Comparison of ENCODE assay signal across 8 cellular contexts in the genomic region with DNA sequence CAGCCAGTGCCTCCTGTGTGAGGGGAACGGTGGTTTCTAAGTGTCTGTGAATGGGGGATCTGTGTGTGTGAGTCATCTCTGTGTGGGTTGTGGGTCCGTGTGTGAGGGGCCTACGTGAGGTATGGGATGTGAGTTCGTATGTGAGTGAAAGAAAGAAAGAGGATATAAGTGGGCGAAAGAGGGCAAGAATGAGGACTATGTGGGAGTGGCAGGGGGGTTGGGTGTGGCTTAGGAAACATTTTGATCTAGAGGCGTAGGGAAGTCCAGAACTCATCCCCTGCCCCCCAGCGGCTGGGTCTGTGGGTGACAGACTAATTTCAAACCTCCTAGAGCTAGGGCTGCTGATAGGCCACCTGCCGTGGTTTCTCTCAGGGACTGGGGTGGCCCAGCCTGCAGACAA. TPM values are rescaled to one million over a fixed set of nuclear protein-coding genes. Genes with fewer than 3 reads are reported as not detected.
DNase-seq lines count a peak whose midpoint lies in the region; ATAC-seq, FAIRE-seq and TF ChIP-seq lines count a peak whose summit lies in the region.

No MANE protein-coding gene starts in this region.

- TF ChIP-seq POLR2A in stomach (IDR thresholded peaks at IDR 0.05), result no peak

- H3K27me3 Mint-ChIP-seq in activated T-helper 2 cell treated with anti-CD3 and anti-CD28 coated beads, Interferon-gamma antibody, Interleukin-2, Interleukin-4, amounts not matched to agents 10 μg/mL and 5 μg/mL and 100 μg/mL, durations not matched to agents 14 hours and 24 hours and 36 hours (ENCODE audit: low read depth), result no peaks in the 10 kb centered on the region
- H3K27me3 Mint-ChIP-seq in neural progenitor cell (ENCODE audit: insufficient read depth, low read depth), result no peaks in the 10 kb centered on the region

- no peaks in the 10 kb centered on the region for H3K9me3 Mint-ChIP-seq in activated T-helper 2 cell treated with anti-CD3 and anti-CD28 coated beads, Interferon-gamma antibody, Interleukin-2, Interleukin-4, amounts not matched to agents 10 μg/mL and 5 μg/mL and 100 μg/mL, durations not matched to agents 14 hours and 24 hours and 36 hours
- no peaks in the 10 kb centered on the region for H3K9me3 Mint-ChIP-seq in stimulated activated effector memory CD8-positive, alpha-beta T cell treated with anti-CD3 and anti-CD28 coated beads, Interleukin-12 subunit alpha, Interleukin-12 subunit beta, amount 100 ng/mL, for 72 hours
- H3K9me3 Mint-ChIP-seq in neural progenitor cell, result no peaks in the 10 kb centered on the region

- DNase-seq in activated naive CD4-positive, alpha-beta T cell treated with Interleukin-2 at 50 U/mL for 16 hours, result peak; percentile 69
- DNase-seq in activated naive CD4-positive, alpha-beta T cell (lab: John Stamatoyannopoulos, UW), result no peak
- DNase-seq in HTR-8/SVneo (ENCODE audit: insufficient read length, low spot score), result no peak
- DNase-seq in activated T-helper 2 cell treated with anti-CD3 and anti-CD28 coated beads, Interferon-gamma antibody, Interleukin-2, Interleukin-4, amounts not matched to agents 10 μg/mL and 5 μg/mL and 100 μg/mL, durations not matched to agents 14 hours and 24 hours and 36 hours (ENCODE audit: low spot score), result peak; percentile 39
- DNase-seq in stimulated activated effector memory CD8-positive, alpha-beta T cell treated with anti-CD3 and anti-CD28 coated beads, Interleukin-12 subunit alpha, Interleukin-12 subunit beta, amount 100 ng/mL, for 72 hours (ENCODE audit: low spot score in 2 of 2), result peak; percentile 55 to 88
- no peak for DNase-seq in neural progenitor cell (ENCODE audit: low spot score)
- no peak for DNase-seq in SKM-1 (lab: John Stamatoyannopoulos, UW; ENCODE audit: unreplicated experiment)
- no peak for DNase-seq in stomach

- H4K20me1 ChIP-seq in neural progenitor cell (ENCODE audit: low read depth), result no peaks in the 10 kb centered on the region

- peak overlapping the region; percentile 63 for H3K27ac Mint-ChIP-seq in activated T-helper 2 cell treated with anti-CD3 and anti-CD28 coated beads, Interferon-gamma antibody, Interleukin-2, Interleukin-4, amounts not matched to agents 10 μg/mL and 5 μg/mL and 100 μg/mL, durations not matched to agents 14 hours and 24 hours and 36 hours
- H3K27ac Mint-ChIP-seq in stimulated activated effector memory CD8-positive, alpha-beta T cell treated with anti-CD3 and anti-CD28 coated beads, Interleukin-12 subunit alpha, Interleukin-12 subunit beta, amount 100 ng/mL, for 72 hours, result peak overlapping the region; percentile 6
- no peak overlapping the region for H3K27ac Mint-ChIP-seq in neural progenitor cell

- H3K9me3 ChIP-seq in neural progenitor cell (ENCODE audit: low read depth) (no peaks in the 10 kb centered on the region), stomach (no peaks in the 10 kb centered on the region)

- no peak overlapping the region for H3K9ac ChIP-seq in neural progenitor cell

- H3K27me3 ChIP-seq in neural progenitor cell (no peaks in the 10 kb centered on the region), stomach (no peaks in the 10 kb centered on the region)

- intact Hi-C loops in activated T-helper 2 cell treated with anti-CD3 and anti-CD28 coated beads, Interferon-gamma antibody, Interleukin-2, Interleukin-4, amounts not matched to agents 10 μg/mL and 5 μg/mL and 100 μg/mL, durations not matched to agents 14 hours and 24 hours and 36 hours (cut with micrococcal nuclease), result loop anchor here (1.0 to 10.0 kb wide), 5 partner anchors 22 to 125 kb away; a partner anchor contains a TSS
- intact Hi-C loops in stomach (cut with DNase I; ENCODE audit: low total_unique reads), result no loop called here

- TF ChIP-seq CTCF in neural progenitor cell (IDR thresholded peaks at IDR 0.05), result no peak
- TF ChIP-seq CTCF in stomach (IDR thresholded peaks at IDR 0.05), result no peak

- H3K4me1 ChIP-seq in neural progenitor cell (no peaks in the 10 kb centered on the region), stomach (peaks cover 0 to under 1% (median 0%) of the 10 kb centered on the region in 4 donors)

- peaks cover 28% of the 10 kb centered on the region for H3K4me1 Mint-ChIP-seq in activated T-helper 2 cell treated with anti-CD3 and anti-CD28 coated beads, Interferon-gamma antibody, Interleukin-2, Interleukin-4, amounts not matched to agents 10 μg/mL and 5 μg/mL and 100 μg/mL, durations not matched to agents 14 hours and 24 hours and 36 hours (ENCODE audit: low read depth)
- H3K4me1 Mint-ChIP-seq in stimulated activated effector memory CD8-positive, alpha-beta T cell treated with anti-CD3 and anti-CD28 coated beads, Interleukin-12 subunit alpha, Interleukin-12 subunit beta, amount 100 ng/mL, for 72 hours, result peaks cover 39% of the 10 kb centered on the region
- no peaks in the 10 kb centered on the region for H3K4me1 Mint-ChIP-seq in neural progenitor cell

- TF ChIP-seq EP300 in stomach (IDR thresholded peaks at IDR 0.05), result no peak

- H2AFZ ChIP-seq in neural progenitor cell (replicated peaks), result no peak overlapping the region

- peak; percentile 95 for ATAC-seq in stimulated activated effector memory CD8-positive, alpha-beta T cell treated with anti-CD3 and anti-CD28 coated beads, Interleukin-12 subunit alpha, Interleukin-12 subunit beta, amount 100 ng/mL, for 72 hours

- no peaks in the 10 kb centered on the region for H3F3A ChIP-seq in neural progenitor cell (ENCODE audit: low read depth)

- no peak overlapping the region for H3K4me3 ChIP-seq in neural progenitor cell
- H3K4me3 ChIP-seq in stomach, result no peak overlapping the region

- H3K36me3 Mint-ChIP-seq in activated T-helper 2 cell treated with anti-CD3 and anti-CD28 coated beads, Interferon-gamma antibody, Interleukin-2, Interleukin-4, amounts not matched to agents 10 μg/mL and 5 μg/mL and 100 μg/mL, durations not matched to agents 14 hours and 24 hours and 36 hours (ENCODE audit: low read depth), result peaks cover 55% of the 10 kb centered on the region
- peaks cover 76% of the 10 kb centered on the region for H3K36me3 Mint-ChIP-seq in stimulated activated effector memory CD8-positive, alpha-beta T cell treated with anti-CD3 and anti-CD28 coated beads, Interleukin-12 subunit alpha, Interleukin-12 subunit beta, amount 100 ng/mL, for 72 hours
- peaks cover 21% of the 10 kb centered on the region for H3K36me3 Mint-ChIP-seq in neural progenitor cell

- H3K27ac ChIP-seq in neural progenitor cell, result no peak overlapping the region
- no peak overlapping the region for H3K27ac ChIP-seq in stomach

- H3K36me3 ChIP-seq in neural progenitor cell (no peaks in the 10 kb centered on the region), stomach (peaks cover 7 to 94% (median 89%) of the 10 kb centered on the region in 4 donors)

- H3K4me3 Mint-ChIP-seq in activated T-helper 2 cell treated with anti-CD3 and anti-CD28 coated beads, Interferon-gamma antibody, Interleukin-2, Interleukin-4, amounts not matched to agents 10 μg/mL and 5 μg/mL and 100 μg/mL, durations not matched to agents 14 hours and 24 hours and 36 hours (ENCODE audit: low read depth), result peak overlapping the region; percentile 38
- peak overlapping the region; percentile 59 for H3K4me3 Mint-ChIP-seq in stimulated activated effector memory CD8-positive, alpha-beta T cell treated with anti-CD3 and anti-CD28 coated beads, Interleukin-12 subunit alpha, Interleukin-12 subunit beta, amount 100 ng/mL, for 72 hours
- H3K4me3 Mint-ChIP-seq in neural progenitor cell, result no peak overlapping the region

- WGBS in stomach, 5 donors, result 79 to 89% (median 85%) methylated on average over 8 of the region's 8 CpGs

- H3K4me2 ChIP-seq in neural progenitor cell, result no peak overlapping the region

- FAIRE-seq in HTR-8/SVneo (lab: Jason Lieb, UNC), result peak; percentile 20

- H3K79me2 ChIP-seq in neural progenitor cell (ENCODE audit: low read depth), result no peaks in the 10 kb centered on the region

RNA-seq across cellular contexts. Expression of a gene that starts 35.5 kb away (rescaled TPM):
- total RNA-seq in activated T-helper 2 cell treated with anti-CD3 and anti-CD28 coated beads, Interferon-gamma antibody, Interleukin-2, Interleukin-4, amounts not matched to agents 10 μg/mL and 5 μg/mL and 100 μg/mL, durations not matched to agents 14 hours and 24 hours and 36 hours, result 14.8 and 15.3 TPM in 2 replicates
- total RNA-seq in neural progenitor cell (ENCODE audit: low replicate concordance) (22.0 and 22.5 TPM in 2 replicates), stomach (10 to 100 TPM in 4 of 5 donors, 1 to 10 TPM in 1; 5.8 to 33.8 (median 19.1) TPM)
- 1 to 10 TPM; 4.7 to 6.5 (median 6.0) TPM for polyA plus RNA-seq in stomach

Comparison
In these comparisons a context has a peak if more than half of its experiments do, and no peak if none do; other contexts are left out.
1. DNase-seq: peak in activated naive CD4-positive, alpha-beta T cell treated with Interleukin-2 at 50 U/mL for 16 hours (single experiment), activated T-helper 2 cell treated with anti-CD3 and anti-CD28 coated beads, Interferon-gamma antibody, Interleukin-2, Interleukin-4, amounts not matched to agents 10 μg/mL and 5 μg/mL and 100 μg/mL, durations not matched to agents 14 hours and 24 hours and 36 hours (single experiment) and stimulated activated effector memory CD8-positive, alpha-beta T cell treated with anti-CD3 and anti-CD28 coated beads, Interleukin-12 subunit alpha, Interleukin-12 subunit beta, amount 100 ng/mL, for 72 hours (2 of 2); none in activated naive CD4-positive, alpha-beta T cell (0 of 4), HTR-8/SVneo (single experiment), neural progenitor cell (single experiment), SKM-1 (single experiment) and stomach (single experiment).